Comparison of ENCODE assay signal across 10 cellular contexts in genomic region chr6:166417285-166417691, GRCh38. TPM values are rescaled to one million over a fixed set of nuclear protein-coding genes. Genes with fewer than 3 reads are reported as not detected.
DNase-seq lines count a peak whose midpoint lies in the region; ATAC-seq and TF ChIP-seq lines count a peak whose summit lies in the region.
"Had no signal": no experiment of that assay in that cellular context is flagged by ENCODE, and none has a peak within 500 bp of the region (broad histone marks: within the 10 kb centered on the region; RNA-seq: fewer than 3 reads in every experiment).

No MANE protein-coding gene starts in this region.

- peak overlapping the region; percentile 98 for H3K27ac Mint-ChIP-seq in CD4-positive, alpha-beta T cell
- no peak overlapping the region for H3K27ac Mint-ChIP-seq in activated naive CD8-positive, alpha-beta T cell treated with anti-CD3 and anti-CD28 coated beads, Interleukin-2, amount 50 U/mL, for 24 hours

- no peaks in the 10 kb centered on the region for H3K9me3 ChIP-seq in CD4-positive, alpha-beta T cell (ENCODE audit: control insufficient read depth, low read length)
- no peaks in the 10 kb centered on the region for H3K9me3 ChIP-seq in adrenal gland (replicated peaks in 1 of 3)
- H3K9me3 ChIP-seq: colonic mucosa, heart right ventricle had no signal

- CTCF ChIA-PET in CD4-positive, alpha-beta T cell (lab: Charles Lee), result interaction anchor here (1.2 kb wide), 1 partner anchor 17 kb away, joined by 4 read pairs; no protein-coding TSS in a partner anchor

- intact Hi-C loops in CD4-positive, alpha-beta T cell (cut with DNase I, micrococcal nuclease), result loop anchor here (1.0 to 10.0 kb wide), 4 partner anchors 35 to 208 kb away; partner anchors contain the start of genes MPC1 (in 2 of the 2) and RPS6KA2 (in 1 of the 2)
- intact Hi-C loops in adrenal gland (cut with DNase I), result no loop called here

- POLR2A ChIA-PET in CD4-positive, alpha-beta T cell (lab: Charles Lee), result interaction anchor here (0.7 to 1.9 kb wide), 5 partner anchors 18 to 210 kb away, joined by 3 to 7 read pairs (median 3); partner anchors contain the start of gene RPS6KA2

- H3K27ac ChIP-seq in CD4-positive, alpha-beta T cell (ENCODE audit: low read depth, low read length), result peak overlapping the region; percentile 72
- H3K27ac ChIP-seq in adrenal gland, result no peak overlapping the region
- H3K27ac ChIP-seq: colonic mucosa had no signal

- no peak overlapping the region for H3K4me3 ChIP-seq in adrenal gland
- H3K4me3 ChIP-seq: colonic mucosa, heart right ventricle had no signal

- H3K4me1 ChIP-seq in adrenal gland (replicated peaks in 1 of 2), result no peaks in the 10 kb centered on the region
- H3K4me1 ChIP-seq: colonic mucosa had no signal

- peaks cover 0 to 8% of the 10 kb centered on the region in 2 donors for H3K36me3 ChIP-seq in adrenal gland (replicated peaks in 1 of 2)
- H3K36me3 ChIP-seq: colonic mucosa had no signal

- TF ChIP-seq CTCF in CD4-positive, alpha-beta T cell (IDR thresholded peaks at IDR 0.05), result no peak
- no peak for TF ChIP-seq CTCF in adrenal gland (IDR thresholded peaks at IDR 0.05)

- no peaks in the 10 kb centered on the region for H3K27me3 Mint-ChIP-seq in CD4-positive, alpha-beta T cell
- H3K27me3 Mint-ChIP-seq in activated naive CD8-positive, alpha-beta T cell treated with anti-CD3 and anti-CD28 coated beads, Interleukin-2, amount 50 U/mL, for 24 hours, result no peaks in the 10 kb centered on the region

- H3K4me3 Mint-ChIP-seq in CD4-positive, alpha-beta T cell, result peak overlapping the region; percentile 67
- no peak overlapping the region for H3K4me3 Mint-ChIP-seq in activated naive CD8-positive, alpha-beta T cell treated with anti-CD3 and anti-CD28 coated beads, Interleukin-2, amount 50 U/mL, for 24 hours

- 83 to 94% (median 90%) methylated on average over 6 of the region's 6 CpGs for WGBS in adrenal gland, 4 donors

- TF ChIP-seq POLR2A in adrenal gland (IDR thresholded peaks at IDR 0.05), result no peak

- H3K9me3 Mint-ChIP-seq in CD4-positive, alpha-beta T cell, result peaks cover 11% of the 10 kb centered on the region
- H3K9me3 Mint-ChIP-seq in activated naive CD8-positive, alpha-beta T cell treated with anti-CD3 and anti-CD28 coated beads, Interleukin-2, amount 50 U/mL, for 24 hours, result peaks cover 12% of the 10 kb centered on the region

- H3K4me1 Mint-ChIP-seq in CD4-positive, alpha-beta T cell (ENCODE audit: low read depth), result peaks cover 87% of the 10 kb centered on the region
- peaks cover 68% of the 10 kb centered on the region for H3K4me1 Mint-ChIP-seq in activated naive CD8-positive, alpha-beta T cell treated with anti-CD3 and anti-CD28 coated beads, Interleukin-2, amount 50 U/mL, for 24 hours

- ATAC-seq in CD4-positive, alpha-beta T cell (ENCODE audit: poor library complexity), result peak; percentile 88
- ATAC-seq in HG02610 (IDR thresholded peaks at IDR 0.05; ENCODE audit: unreplicated experiment), result peak; percentile 59
- peak; percentile 90 to 93 for ATAC-seq in activated CD4-positive, CD25-positive, alpha-beta regulatory T cell treated with anti-CD3 and anti-CD28 coated beads, Interleukin-2, amount 50 U/mL, for 24 hours
- ATAC-seq in activated naive CD8-positive, alpha-beta T cell treated with anti-CD3 and anti-CD28 coated beads, Interleukin-2, amount 50 U/mL, for 24 hours, result peak; percentile 86
- ATAC-seq: heart right ventricle had no signal

- no peaks in the 10 kb centered on the region for H3K27me3 ChIP-seq in CD4-positive, alpha-beta T cell (ENCODE audit: control insufficient read depth, insufficient read depth, low read length)
- no peaks in the 10 kb centered on the region for H3K27me3 ChIP-seq in adrenal gland
- H3K27me3 ChIP-seq: colonic mucosa, heart right ventricle had no signal

- peaks cover 26% of the 10 kb centered on the region for H3K36me3 Mint-ChIP-seq in CD4-positive, alpha-beta T cell (ENCODE audit: low read depth)
- peaks cover 12% of the 10 kb centered on the region for H3K36me3 Mint-ChIP-seq in activated naive CD8-positive, alpha-beta T cell treated with anti-CD3 and anti-CD28 coated beads, Interleukin-2, amount 50 U/mL, for 24 hours (ENCODE audit: low read depth)

- DNase-seq in CD4-positive, alpha-beta T cell, result peak; percentile 38 to 76 (median 60)
- DNase-seq in activated naive CD8-positive, alpha-beta T cell treated with anti-CD3 and anti-CD28 coated beads, Interleukin-2, amount 50 U/mL, for 24 hours, result peak; percentile 32
- DNase-seq in cerebellum (ENCODE audit: low spot score), result no peak
- DNase-seq in adrenal gland, result no peak
- no peak for DNase-seq in COR-L47 (lab: John Stamatoyannopoulos, UW)
- no peak for DNase-seq in NCI-H774 (lab: John Stamatoyannopoulos, UW)
- DNase-seq: colonic mucosa, heart right ventricle had no signal

RNA-seq across cellular contexts. Expression of gene MPC1, which starts 34.5 kb away (rescaled TPM):
- total RNA-seq in CD4-positive, alpha-beta T cell, result 10 to 100 TPM; 17.4 to 19.3 TPM
- total RNA-seq in cerebellum (27.1 TPM), adrenal gland (10 to 100 TPM; 22.8 to 70.3 (median 46.0) TPM)
- 10 to 100 TPM; 32.3 to 76.9 (median 55.6) TPM for polyA plus RNA-seq in adrenal gland

Comparison
In these comparisons a context has a peak if more than half of its experiments do, and no peak if none do; other contexts are left out.
1. DNase-seq: peak in CD4-positive, alpha-beta T cell (10 of 10) and activated naive CD8-positive, alpha-beta T cell treated with anti-CD3 and anti-CD28 coated beads, Interleukin-2, amount 50 U/mL, for 24 hours (single experiment); none in cerebellum (single experiment), adrenal gland (0 of 7), COR-L47 (single experiment) and NCI-H774 (single experiment).
2. intact Hi-C loops: an anchor here in CD4-positive, alpha-beta T cell (1.0 to 10.0 kb wide); none called in adrenal gland.
3. Peak in every context shown above with its lines, with median percentiles within 50 percentile points of each other: ATAC-seq.